ENCODE assay signal across 1 cellular context in genomic region chr10:44259090-44259874, GRCh38.
A peak's percentile ranks its signal among the peaks of the same experiment; 100 is the strongest.
TF ChIP-seq lines count a peak whose summit lies in the region.

No MANE protein-coding gene starts in this region.

TF ChIP-seq in HepG2, 621 proteins besides CTCF, POLR2A, EP300 and RAD21 (continued from another document and continues in another):
- TF ChIP-seq NCOA2 (CRISPR knock-in tag; IDR thresholded peaks at IDR 0.05): peak; percentile 98
- TF ChIP-seq, protein P1, sequence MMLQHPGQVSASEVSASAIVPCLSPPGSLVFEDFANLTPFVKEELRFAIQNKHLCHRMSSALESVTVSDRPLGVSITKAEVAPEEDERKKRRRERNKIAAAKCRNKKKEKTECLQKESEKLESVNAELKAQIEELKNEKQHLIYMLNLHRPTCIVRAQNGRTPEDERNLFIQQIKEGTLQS (CRISPR knock-in tag; IDR thresholded peaks at IDR 0.05): no peak; the same call in 1 of the 2 replicates
- no peak; the same call in 1 of the 2 replicates for TF ChIP-seq ZNF749 (CRISPR knock-in tag; IDR thresholded peaks at IDR 0.05; ENCODE audit: borderline replicate concordance)
- TF ChIP-seq HOXA5 (CRISPR knock-in tag; IDR thresholded peaks at IDR 0.05): peak; percentile 80
- peak; percentile 71; the same call in 1 of the 2 replicates for TF ChIP-seq ZNF549 (CRISPR knock-in tag; IDR thresholded peaks at IDR 0.05)
- no peak; the same call in 1 of the 2 replicates for TF ChIP-seq ZSCAN5A (CRISPR knock-in tag; IDR thresholded peaks at IDR 0.05; ENCODE audit: borderline replicate concordance)
- TF ChIP-seq KLF12 (CRISPR knock-in tag; IDR thresholded peaks at IDR 0.05; ENCODE audit: borderline replicate concordance): no peak
- TF ChIP-seq RCOR2 (CRISPR knock-in tag; IDR thresholded peaks at IDR 0.05): peak; percentile 87; the same call in 1 of the 2 replicates
- 0 out of 2 replicates have a peak, but pooled peaks have one; percentile 71 for TF ChIP-seq MZF1 (CRISPR knock-in tag; IDR thresholded peaks at IDR 0.05; ENCODE audit: borderline replicate concordance)
- peak; percentile 91 for TF ChIP-seq NCOA1 (CRISPR knock-in tag; IDR thresholded peaks at IDR 0.05)
- peak; percentile 88 for TF ChIP-seq TEAD3 (CRISPR knock-in tag; optimal IDR thresholded peaks at IDR 0.05; ENCODE audit: borderline replicate concordance)
- TF ChIP-seq, protein P2, sequence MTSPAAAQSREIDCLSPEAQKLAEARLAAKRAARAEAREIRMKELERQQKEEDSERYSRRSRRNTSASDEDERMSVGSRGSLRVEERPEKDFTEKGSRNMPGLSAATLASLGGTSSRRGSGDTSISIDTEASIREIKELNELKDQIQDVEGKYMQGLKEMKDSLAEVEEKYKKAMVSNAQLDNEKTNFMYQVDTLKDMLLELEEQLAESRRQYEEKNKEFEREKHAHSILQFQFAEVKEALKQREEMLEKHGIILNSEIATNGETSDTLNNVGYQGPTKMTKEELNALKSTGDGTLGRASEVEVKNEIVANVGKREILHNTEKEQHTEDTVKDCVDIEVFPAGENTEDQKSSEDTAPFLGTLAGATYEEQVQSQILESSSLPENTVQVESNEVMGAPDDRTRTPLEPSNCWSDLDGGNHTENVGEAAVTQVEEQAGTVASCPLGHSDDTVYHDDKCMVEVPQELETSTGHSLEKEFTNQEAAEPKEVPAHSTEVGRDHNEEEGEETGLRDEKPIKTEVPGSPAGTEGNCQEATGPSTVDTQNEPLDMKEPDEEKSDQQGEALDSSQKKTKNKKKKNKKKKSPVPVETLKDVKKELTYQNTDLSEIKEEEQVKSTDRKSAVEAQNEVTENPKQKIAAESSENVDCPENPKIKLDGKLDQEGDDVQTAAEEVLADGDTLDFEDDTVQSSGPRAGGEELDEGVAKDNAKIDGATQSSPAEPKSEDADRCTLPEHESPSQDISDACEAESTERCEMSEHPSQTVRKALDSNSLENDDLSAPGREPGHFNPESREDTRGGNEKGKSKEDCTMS (CRISPR knock-in tag; conservative IDR thresholded peaks at IDR 0.05): no peak
- TF ChIP-seq, protein P3, sequence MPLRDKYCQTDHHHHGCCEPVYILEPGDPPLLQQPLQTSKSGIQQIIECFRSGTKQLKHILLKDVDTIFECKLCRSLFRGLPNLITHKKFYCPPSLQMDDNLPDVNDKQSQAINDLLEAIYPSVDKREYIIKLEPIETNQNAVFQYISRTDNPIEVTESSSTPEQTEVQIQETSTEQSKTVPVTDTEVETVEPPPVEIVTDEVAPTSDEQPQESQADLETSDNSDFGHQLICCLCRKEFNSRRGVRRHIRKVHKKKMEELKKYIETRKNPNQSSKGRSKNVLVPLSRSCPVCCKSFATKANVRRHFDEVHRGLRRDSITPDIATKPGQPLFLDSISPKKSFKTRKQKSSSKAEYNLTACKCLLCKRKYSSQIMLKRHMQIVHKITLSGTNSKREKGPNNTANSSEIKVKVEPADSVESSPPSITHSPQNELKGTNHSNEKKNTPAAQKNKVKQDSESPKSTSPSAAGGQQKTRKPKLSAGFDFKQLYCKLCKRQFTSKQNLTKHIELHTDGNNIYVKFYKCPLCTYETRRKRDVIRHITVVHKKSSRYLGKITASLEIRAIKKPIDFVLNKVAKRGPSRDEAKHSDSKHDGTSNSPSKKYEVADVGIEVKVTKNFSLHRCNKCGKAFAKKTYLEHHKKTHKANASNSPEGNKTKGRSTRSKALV (CRISPR knock-in tag; IDR thresholded peaks at IDR 0.05): peak; percentile 77
- peak; percentile 82; the same call in 1 of the 2 replicates for TF ChIP-seq ZNF292 (CRISPR knock-in tag; IDR thresholded peaks at IDR 0.05; ENCODE audit: borderline replicate concordance, low read depth)
- TF ChIP-seq TOPORS (CRISPR knock-in tag; IDR thresholded peaks at IDR 0.05): peak; percentile 79
- peak; percentile 98 for TF ChIP-seq SP5 (CRISPR knock-in tag; IDR thresholded peaks at IDR 0.05; ENCODE audit: borderline replicate concordance, low read depth)
- TF ChIP-seq, protein P4, sequence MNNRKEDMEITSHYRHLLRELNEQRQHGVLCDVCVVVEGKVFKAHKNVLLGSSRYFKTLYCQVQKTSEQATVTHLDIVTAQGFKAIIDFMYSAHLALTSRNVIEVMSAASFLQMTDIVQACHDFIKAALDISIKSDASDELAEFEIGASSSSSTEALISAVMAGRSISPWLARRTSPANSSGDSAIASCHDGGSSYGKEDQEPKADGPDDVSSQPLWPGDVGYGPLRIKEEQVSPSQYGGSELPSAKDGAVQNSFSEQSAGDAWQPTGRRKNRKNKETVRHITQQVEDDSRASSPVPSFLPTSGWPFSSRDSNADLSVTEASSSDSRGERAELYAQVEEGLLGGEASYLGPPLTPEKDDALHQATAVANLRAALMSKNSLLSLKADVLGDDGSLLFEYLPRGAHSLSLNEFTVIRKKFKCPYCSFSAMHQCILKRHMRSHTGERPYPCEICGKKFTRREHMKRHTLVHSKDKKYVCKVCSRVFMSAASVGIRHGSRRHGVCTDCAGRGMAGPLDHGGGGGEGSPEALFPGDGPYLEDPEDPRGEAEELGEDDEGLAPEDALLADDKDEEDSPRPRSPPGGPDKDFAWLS (CRISPR knock-in tag; IDR thresholded peaks at IDR 0.05; ENCODE audit: borderline replicate concordance): 0 out of 2 replicates have a peak, but pooled peaks have one; percentile 23
- TF ChIP-seq, protein P5, sequence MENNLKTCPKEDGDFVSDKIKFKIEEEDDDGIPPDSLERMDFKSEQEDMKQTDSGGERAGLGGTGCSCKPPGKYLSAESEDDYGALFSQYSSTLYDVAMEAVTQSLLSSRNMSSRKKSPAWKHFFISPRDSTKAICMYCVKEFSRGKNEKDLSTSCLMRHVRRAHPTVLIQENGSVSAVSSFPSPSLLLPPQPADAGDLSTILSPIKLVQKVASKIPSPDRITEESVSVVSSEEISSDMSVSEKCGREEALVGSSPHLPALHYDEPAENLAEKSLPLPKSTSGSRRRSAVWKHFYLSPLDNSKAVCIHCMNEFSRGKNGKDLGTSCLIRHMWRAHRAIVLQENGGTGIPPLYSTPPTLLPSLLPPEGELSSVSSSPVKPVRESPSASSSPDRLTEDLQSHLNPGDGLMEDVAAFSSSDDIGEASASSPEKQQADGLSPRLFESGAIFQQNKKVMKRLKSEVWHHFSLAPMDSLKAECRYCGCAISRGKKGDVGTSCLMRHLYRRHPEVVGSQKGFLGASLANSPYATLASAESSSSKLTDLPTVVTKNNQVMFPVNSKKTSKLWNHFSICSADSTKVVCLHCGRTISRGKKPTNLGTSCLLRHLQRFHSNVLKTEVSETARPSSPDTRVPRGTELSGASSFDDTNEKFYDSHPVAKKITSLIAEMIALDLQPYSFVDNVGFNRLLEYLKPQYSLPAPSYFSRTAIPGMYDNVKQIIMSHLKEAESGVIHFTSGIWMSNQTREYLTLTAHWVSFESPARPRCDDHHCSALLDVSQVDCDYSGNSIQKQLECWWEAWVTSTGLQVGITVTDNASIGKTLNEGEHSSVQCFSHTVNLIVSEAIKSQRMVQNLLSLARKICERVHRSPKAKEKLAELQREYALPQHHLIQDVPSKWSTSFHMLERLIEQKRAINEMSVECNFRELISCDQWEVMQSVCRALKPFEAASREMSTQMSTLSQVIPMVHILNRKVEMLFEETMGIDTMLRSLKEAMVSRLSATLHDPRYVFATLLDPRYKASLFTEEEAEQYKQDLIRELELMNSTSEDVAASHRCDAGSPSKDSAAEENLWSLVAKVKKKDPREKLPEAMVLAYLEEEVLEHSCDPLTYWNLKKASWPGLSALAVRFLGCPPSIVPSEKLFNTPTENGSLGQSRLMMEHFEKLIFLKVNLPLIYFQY (CRISPR knock-in tag; IDR thresholded peaks at IDR 0.05; ENCODE audit: borderline replicate concordance): peak; percentile 94
- TF ChIP-seq, protein P6, sequence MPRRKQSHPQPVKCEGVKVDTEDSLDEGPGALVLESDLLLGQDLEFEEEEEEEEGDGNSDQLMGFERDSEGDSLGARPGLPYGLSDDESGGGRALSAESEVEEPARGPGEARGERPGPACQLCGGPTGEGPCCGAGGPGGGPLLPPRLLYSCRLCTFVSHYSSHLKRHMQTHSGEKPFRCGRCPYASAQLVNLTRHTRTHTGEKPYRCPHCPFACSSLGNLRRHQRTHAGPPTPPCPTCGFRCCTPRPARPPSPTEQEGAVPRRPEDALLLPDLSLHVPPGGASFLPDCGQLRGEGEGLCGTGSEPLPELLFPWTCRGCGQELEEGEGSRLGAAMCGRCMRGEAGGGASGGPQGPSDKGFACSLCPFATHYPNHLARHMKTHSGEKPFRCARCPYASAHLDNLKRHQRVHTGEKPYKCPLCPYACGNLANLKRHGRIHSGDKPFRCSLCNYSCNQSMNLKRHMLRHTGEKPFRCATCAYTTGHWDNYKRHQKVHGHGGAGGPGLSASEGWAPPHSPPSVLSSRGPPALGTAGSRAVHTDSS (CRISPR knock-in tag; conservative IDR thresholded peaks at IDR 0.05): no peak
- TF ChIP-seq ZNF496 (CRISPR knock-in tag; IDR thresholded peaks at IDR 0.05; ENCODE audit: insufficient replicate concordance): no peak
- peak; percentile 62 for TF ChIP-seq XRCC5 (optimal IDR thresholded peaks at IDR 0.05; ENCODE audit: low read length)
- no peak for TF ChIP-seq IKZF1 (IDR thresholded peaks at IDR 0.05)
- TF ChIP-seq ESRRA (CRISPR knock-in tag; IDR thresholded peaks at IDR 0.05; ENCODE audit: low read depth): peak; percentile 40; the same call in 1 of the 2 replicates
- peak; percentile 97 for TF ChIP-seq ERF (CRISPR knock-in tag; IDR thresholded peaks at IDR 0.05)
- TF ChIP-seq ZNF589 (CRISPR knock-in tag; conservative IDR thresholded peaks at IDR 0.05): no peak
- peak; percentile 89 for TF ChIP-seq HDAC1 (CRISPR knock-in tag; IDR thresholded peaks at IDR 0.05)
- peak; percentile 71; the same call in 1 of the 2 replicates for TF ChIP-seq ZNF670 (CRISPR knock-in tag; IDR thresholded peaks at IDR 0.05; ENCODE audit: borderline replicate concordance)
- peak; percentile 85; the same call in 1 of the 2 replicates for TF ChIP-seq ZNF569 (CRISPR knock-in tag; IDR thresholded peaks at IDR 0.05; ENCODE audit: borderline replicate concordance)
- TF ChIP-seq SP2 (CRISPR knock-in tag; IDR thresholded peaks at IDR 0.05): no peak
- TF ChIP-seq HOXA9 (CRISPR knock-in tag; IDR thresholded peaks at IDR 0.05; ENCODE audit: borderline replicate concordance): 0 out of 2 replicates have a peak, but pooled peaks have one; percentile 78
- TF ChIP-seq SOX5 (CRISPR knock-in tag; IDR thresholded peaks at IDR 0.05; ENCODE audit: borderline replicate concordance): peak; percentile 96
- TF ChIP-seq KLF6 (CRISPR knock-in tag; IDR thresholded peaks at IDR 0.05): peak; percentile 72; the same call in 1 of the 2 replicates
- TF ChIP-seq YEATS4 (CRISPR knock-in tag; IDR thresholded peaks at IDR 0.05; ENCODE audit: borderline replicate concordance): peak; percentile 88; the same call in 1 of the 2 replicates
- TF ChIP-seq ATF5 (CRISPR knock-in tag; IDR thresholded peaks at IDR 0.05; ENCODE audit: low read depth): no peak
- peak; percentile 96 for TF ChIP-seq GATAD2A (CRISPR knock-in tag; IDR thresholded peaks at IDR 0.05)
- no peak for TF ChIP-seq HNRNPH1 (optimal IDR thresholded peaks at IDR 0.05; ENCODE audit: low read depth, low read length)
- TF ChIP-seq ZNF276 (CRISPR knock-in tag; IDR thresholded peaks at IDR 0.05; ENCODE audit: low read depth): peak; percentile 95
- TF ChIP-seq ZNF331 (CRISPR knock-in tag; IDR thresholded peaks at IDR 0.05): peak; percentile 94
- TF ChIP-seq REXO4 (CRISPR knock-in tag; IDR thresholded peaks at IDR 0.05; ENCODE audit: borderline replicate concordance): peak; percentile 63; the same call in 1 of the 2 replicates
- no peak for TF ChIP-seq ZBTB49 (CRISPR knock-in tag; IDR thresholded peaks at IDR 0.05; ENCODE audit: borderline replicate concordance)
- TF ChIP-seq MBD4 (IDR thresholded peaks at IDR 0.05; ENCODE audit: borderline replicate concordance, low read length): no peak
- no peak for TF ChIP-seq PLRG1 (conservative IDR thresholded peaks at IDR 0.05)
- peak; percentile 76; the same call in 1 of the 2 replicates for TF ChIP-seq NR1H2 (CRISPR knock-in tag; IDR thresholded peaks at IDR 0.05; ENCODE audit: borderline replicate concordance, low read depth)
- TF ChIP-seq ZC3H4 (CRISPR knock-in tag; IDR thresholded peaks at IDR 0.05; ENCODE audit: borderline replicate concordance): no peak
